17 cellular contexts compared by ENCODE assay signal in genomic region chr7:68417659-68418058, GRCh38.
DNase-seq lines count a peak whose midpoint lies in the region; ATAC-seq, FAIRE-seq and TF ChIP-seq lines count a peak whose summit lies in the region.
"Had no signal": no experiment of that assay in that cellular context is flagged by ENCODE, and none has a peak within 500 bp of the region (broad histone marks: within the 10 kb centered on the region; RNA-seq: fewer than 3 reads in every experiment).

No MANE protein-coding gene starts in this region.

- H3K18ac ChIP-seq in H9 (ENCODE audit: insufficient read length, low read depth, low read length) = no peak overlapping the region

- H3K27ac ChIP-seq in DND-41 (ENCODE audit: low read length) = no peak overlapping the region
- no peak overlapping the region for H3K27ac ChIP-seq in K562 (ENCODE audit: extremely low read depth, low read depth, low read length)
- no peak overlapping the region for H3K27ac ChIP-seq in H9 (ENCODE audit: insufficient read length, low read depth, low read length)
- H3K27ac ChIP-seq in upper lobe of left lung = no peak overlapping the region
- H3K27ac ChIP-seq: BLaER1 treated with 17β-estradiol and CSF1 and Interleukin-3, amounts not matched to agents 10 nM and 100 nM; Peyer's patch had no signal

- no peaks in the 10 kb centered on the region for H3K36me3 ChIP-seq in BE2C
- no peaks in the 10 kb centered on the region for H3K36me3 ChIP-seq in DND-41 (ENCODE audit: insufficient read depth, low read length)
- no peaks in the 10 kb centered on the region for H3K36me3 ChIP-seq in K562 (ENCODE audit: control insufficient read depth, insufficient read depth, low read length)
- H3K36me3 ChIP-seq in upper lobe of left lung = no peaks in the 10 kb centered on the region
- H3K36me3 ChIP-seq: BLaER1 treated with 17β-estradiol and CSF1 and Interleukin-3, amounts not matched to agents 10 nM and 100 nM; Peyer's patch had no signal

- FAIRE-seq in K562 (lab: Jason Lieb, UNC) = peak; percentile 52

- no peak overlapping the region for H3K56ac ChIP-seq in H9 (ENCODE audit: insufficient read length, low read depth, low read length)

- H3K4me1 Mint-ChIP-seq in H9 = peaks cover 0 to 6% of the 10 kb centered on the region in 2 experiments; a peak in 3 of 4 replicates
- H3K4me1 Mint-ChIP-seq: CD8-positive, alpha-beta memory T cell; GM23338 had no signal

- no peak overlapping the region for H2AK5ac ChIP-seq in H9 (ENCODE audit: insufficient read length, low read length)

- CTCF ChIA-PET in K562 (lab: Yijun Ruan, JAX; ENCODE audit: low intra/inter-chr PET ratio) = no interaction called here

- H2AFZ ChIP-seq in DND-41 (ENCODE audit: low read depth, low read length) = no peak overlapping the region
- no peak overlapping the region for H2AFZ ChIP-seq in K562 (ENCODE audit: low read depth, low read length)
- no peak overlapping the region for H2AFZ ChIP-seq in H9 (ENCODE audit: low read length)
- H2AFZ ChIP-seq: GM23338 had no signal

- BruUV-seq in K562 (replicated peaks; lab: Mats Ljungman, UMichigan) = no TSS peak

- H4K20me1 ChIP-seq in DND-41 (ENCODE audit: insufficient read depth, low read length) = no peaks in the 10 kb centered on the region
- H4K20me1 ChIP-seq in K562 (replicated peaks; ENCODE audit: control insufficient read depth, insufficient read depth, low read length) = no peaks in the 10 kb centered on the region
- H4K20me1 ChIP-seq in H9 (ENCODE audit: control insufficient read depth, insufficient read depth, insufficient read length) = no peaks in the 10 kb centered on the region
- H4K20me1 ChIP-seq: BLaER1 treated with 17β-estradiol and CSF1 and Interleukin-3, amounts not matched to agents 10 nM and 100 nM had no signal

- H3T11ph ChIP-seq in H9 (ENCODE audit: low read length) = no peak overlapping the region

- in situ Hi-C loops in K562 (cut with MboI) = no loop called here

- no peaks in the 10 kb centered on the region for H3K9me3 ChIP-seq in BE2C
- H3K9me3 ChIP-seq in DND-41 (ENCODE audit: insufficient read depth, low read length, severe bottlenecking) = no peaks in the 10 kb centered on the region
- H3K9me3 ChIP-seq in K562 (replicated peaks; ENCODE audit: control insufficient read depth, insufficient read depth, low read depth, low read length) = no peaks in the 10 kb centered on the region
- peaks cover 6% of the 10 kb centered on the region for H3K9me3 ChIP-seq in H9 (ENCODE audit: control insufficient read depth, low read depth, low read length)
- H3K9me3 ChIP-seq in upper lobe of left lung = no peaks in the 10 kb centered on the region
- H3K9me3 ChIP-seq: Peyer's patch had no signal

- no peak overlapping the region for H2BK5ac ChIP-seq in H9 (ENCODE audit: insufficient read length, low read length)

- ATAC-seq in DND-41 (ENCODE audit: insufficient read depth, low read depth) (0 out of 3 replicates have a peak, but pooled peaks have one; percentile 48), K562 (peak; percentile 96), upper lobe of left lung (ENCODE audit: low FRiP score in 2 of 2) (no peak)
- ATAC-seq: GM23338, SK-N-SH treated with all-trans-retinoic acid at 6 μM for 48 hours had no signal

- no peak overlapping the region for H4K91ac ChIP-seq in H9 (ENCODE audit: insufficient read length, low read depth, low read length)

- TF ChIP-seq RAD21 in K562 (CRISPR knock-in tag; conservative IDR thresholded peaks at IDR 0.05 in 1 of 2, IDR thresholded peaks at IDR 0.05 in 1 of 2) = no peak

- H3K36me3 Mint-ChIP-seq in H9 (ENCODE audit: insufficient read depth in 1 of 3, low read depth in 3 of 3) = peaks cover 0 to 23% (median 5%) of the 10 kb centered on the region in 3 experiments; a peak in 4 of 7 replicates
- H3K36me3 Mint-ChIP-seq: CD8-positive, alpha-beta memory T cell had no signal

- TF ChIP-seq CTCF in BE2C (IDR thresholded peaks at IDR 0.05; ENCODE audit: low read depth, low read length) (no peak), DND-41 (IDR thresholded peaks at IDR 0.05; ENCODE audit: borderline replicate concordance, extremely low read depth, low read length, poor library complexity, severe bottlenecking) (no peak), NB4 (IDR thresholded peaks at IDR 0.05; ENCODE audit: low read depth, low read length) (no peak), K562 (IDR thresholded peaks at IDR 0.05 in 2 of 3, conservative IDR thresholded peaks at IDR 0.05 in 1 of 3; ENCODE audit: insufficient read depth in 2 of 3, low read depth in 1 of 3, low read length in 3 of 3) (no peak), H9 (conservative IDR thresholded peaks at IDR 0.05) (no peak), upper lobe of left lung (IDR thresholded peaks at IDR 0.05) (no peak)

- H3K4ac ChIP-seq in H9 (ENCODE audit: low read depth, low read length) = no peak overlapping the region

- no peak overlapping the region for H2BK120ac ChIP-seq in H9 (ENCODE audit: low read depth, low read length, poor library complexity, severe bottlenecking)

- no peak overlapping the region for H4K8ac ChIP-seq in H9 (replicated peaks; ENCODE audit: insufficient read length, low read depth, low read length)

- H3K27me3 ChIP-seq in BE2C (no peaks in the 10 kb centered on the region), DND-41 (ENCODE audit: insufficient read depth, low read length, poor library complexity) (no peaks in the 10 kb centered on the region), K562 (ENCODE audit: control insufficient read depth in 2 of 2, insufficient read depth in 2 of 2, low read length in 2 of 2) (no peaks in the 10 kb centered on the region), H9 (ENCODE audit: insufficient read depth, low read length) (no peaks in the 10 kb centered on the region), upper lobe of left lung (no peaks in the 10 kb centered on the region)
- H3K27me3 ChIP-seq: BLaER1 treated with 17β-estradiol and CSF1 and Interleukin-3, amounts not matched to agents 10 nM and 100 nM; Peyer's patch had no signal

- no peak overlapping the region for H3K4me2 ChIP-seq in DND-41 (ENCODE audit: insufficient read depth, low read length)
- H3K4me2 ChIP-seq in K562 (ENCODE audit: insufficient read depth, low read length) = no peak overlapping the region
- H3K4me2 ChIP-seq in H9 (ENCODE audit: insufficient read depth, insufficient read length, low read length) = no peak overlapping the region
- H3K4me2 ChIP-seq: BLaER1 treated with 17β-estradiol and CSF1 and Interleukin-3, amounts not matched to agents 10 nM and 100 nM; GM23338 had no signal

- TF ChIP-seq EP300 in K562 (IDR thresholded peaks at IDR 0.05; ENCODE audit: low read length) = no peak
- no peak for TF ChIP-seq EP300 in upper lobe of left lung (IDR thresholded peaks at IDR 0.05)

- H2BK12ac ChIP-seq in H9 (ENCODE audit: insufficient read length, low read depth, low read length) = no peak overlapping the region

- H3K23ac ChIP-seq in H9 (ENCODE audit: insufficient read length, low read depth, low read length) = no peak overlapping the region

- DNase-seq in BE2C (peak; percentile 24), DND-41 (no peak), NB4 (ENCODE audit: low read depth) (peak; percentile 40), K562 (ENCODE audit: extremely low read depth in 1 of 4, low spot score in 3 of 4) (peak; percentile 32 to 62 (median 50)), H9 (no peak), upper lobe of left lung (no peak), NCI-H510A (lab: John Stamatoyannopoulos, UW) (no peak)
- DNase-seq: CD8-positive, alpha-beta memory T cell; Kasumi-1; NCI-H2171 treated with DMSO at 0.1 percent for 48 hours; NCI-H446 treated with DMSO at 0.1 percent for 48 hours; NCI-H748 treated with DMSO at 0.1 percent for 48 hours; Peyer's patch; SHP77 had no signal

- H3K79me1 ChIP-seq in H9 (ENCODE audit: insufficient read depth, low read depth, low read length, poor library complexity, severe bottlenecking) = no peaks in the 10 kb centered on the region

- H3K4me3 Mint-ChIP-seq in H9 = no peak overlapping the region
- H3K4me3 Mint-ChIP-seq: CD8-positive, alpha-beta memory T cell; GM23338 had no signal

- no peak overlapping the region for H4K5ac ChIP-seq in H9 (ENCODE audit: insufficient read length, low read depth, low read length)

- WGBS in K562 (ENCODE audit: insufficient coverage, low coverage, missing lambda C conversion rate) = 0% methylated on average over 1 of the region's 1 CpG
- no CpG with 5 or more reads among the region's 1 CpG for WGBS in H9 (ENCODE audit: extremely low coverage, insufficient read length, low lambda C conversion rate)
- 40 to 50% methylated on average over 1 of the region's 1 CpG for WGBS in upper lobe of left lung, 2 donors

- H3K4me1 ChIP-seq in BE2C = no peaks in the 10 kb centered on the region; the same call in 1 of the 2 replicates
- no peaks in the 10 kb centered on the region for H3K4me1 ChIP-seq in DND-41 (ENCODE audit: insufficient read depth, low read length)
- no peaks in the 10 kb centered on the region for H3K4me1 ChIP-seq in K562 (replicated peaks in 1 of 2; ENCODE audit: control insufficient read depth in 2 of 2, insufficient read depth in 2 of 2, low read length in 2 of 2)
- no peaks in the 10 kb centered on the region for H3K4me1 ChIP-seq in H9 (ENCODE audit: insufficient read depth, low read length)
- no peaks in the 10 kb centered on the region for H3K4me1 ChIP-seq in upper lobe of left lung
- H3K4me1 ChIP-seq: BLaER1 treated with 17β-estradiol and CSF1 and Interleukin-3, amounts not matched to agents 10 nM and 100 nM; Peyer's patch had no signal

- H3K9me3 Mint-ChIP-seq in H9 = peaks cover 16 to 23% of the 10 kb centered on the region in 2 experiments

- H3K9ac ChIP-seq in DND-41 (ENCODE audit: low read depth, low read length) (no peak overlapping the region), K562 (ENCODE audit: insufficient read depth in 1 of 2, low read depth in 2 of 2, low read length in 2 of 2) (no peak overlapping the region), H9 (ENCODE audit: extremely low read depth, insufficient read length, low read length) (no peak overlapping the region)
- H3K9ac ChIP-seq: BLaER1 treated with 17β-estradiol and CSF1 and Interleukin-3, amounts not matched to agents 10 nM and 100 nM had no signal

- H3K23me2 ChIP-seq in H9 (ENCODE audit: insufficient read length, low read depth, low read length, poor library complexity, severe bottlenecking) = no peaks in the 10 kb centered on the region

- no peak overlapping the region for H3K27ac Mint-ChIP-seq in H9
- H3K27ac Mint-ChIP-seq: CD8-positive, alpha-beta memory T cell; GM23338 had no signal

- H3K4me3 ChIP-seq in BE2C (ENCODE audit: low read depth, low read length) = no peak overlapping the region
- H3K4me3 ChIP-seq in DND-41 (ENCODE audit: low read depth in 1 of 2, low read length in 2 of 2) = no peak overlapping the region
- H3K4me3 ChIP-seq in NB4 (ENCODE audit: low read depth, low read length) = no peak overlapping the region
- no peak overlapping the region for H3K4me3 ChIP-seq in K562
- no peak overlapping the region for H3K4me3 ChIP-seq in upper lobe of left lung
- H3K4me3 ChIP-seq: BLaER1 treated with 17β-estradiol and CSF1 and Interleukin-3, amounts not matched to agents 10 nM and 100 nM; GM23338; Peyer's patch had no signal

- no peaks in the 10 kb centered on the region for H3K9me1 ChIP-seq in K562 (ENCODE audit: control insufficient read depth, insufficient read depth, low read length)

- no peak overlapping the region for H3K14ac ChIP-seq in H9 (ENCODE audit: insufficient read depth, low read length)

- H3K27me3 Mint-ChIP-seq in H9 (ENCODE audit: low read depth) = no peaks in the 10 kb centered on the region
- H3K27me3 Mint-ChIP-seq: CD8-positive, alpha-beta memory T cell had no signal

- no peak for TF ChIP-seq POLR2A in NB4 (IDR thresholded peaks at IDR 0.05; ENCODE audit: extremely low read depth, insufficient read length)
- TF ChIP-seq POLR2A in K562 (conservative IDR thresholded peaks at IDR 0.05) = no peak
- no peak for TF ChIP-seq POLR2A in upper lobe of left lung (IDR thresholded peaks at IDR 0.05)

- intact Hi-C loops in K562 (cut with micrococcal nuclease) = no loop called here

- no peak overlapping the region for H2BK15ac ChIP-seq in H9 (ENCODE audit: low read depth, low read length)

- H3K79me2 ChIP-seq in DND-41 (ENCODE audit: insufficient read depth, low read length) (no peaks in the 10 kb centered on the region), K562 (ENCODE audit: control insufficient read depth, insufficient read depth, low read length) (no peaks in the 10 kb centered on the region), H9 (ENCODE audit: insufficient read depth, low read length) (no peaks in the 10 kb centered on the region)

- H2BK20ac ChIP-seq in H9 (ENCODE audit: low read depth, low read length, poor library complexity, severe bottlenecking) = no peak overlapping the region

- POLR2A ChIA-PET in K562 (lab: Yijun Ruan, JAX) = no interaction called here

Comparison
In these comparisons a context has a peak if more than half of its experiments do, and no peak if none do; other contexts are left out.
1. DNase-seq: peak in BE2C (single experiment), NB4 (single experiment) and K562 (4 of 4); none in DND-41 (single experiment), H9 (single experiment), upper lobe of left lung (0 of 2) and NCI-H510A (single experiment).
2. ATAC-seq: peak in DND-41 (single experiment) and K562 (single experiment); none in upper lobe of left lung (0 of 2).